Comparison of ENCODE assay signal across 18 cellular contexts in genomic region chr3:77456881-77457280, GRCh38.
DNase-seq lines count a peak whose midpoint lies in the region; ATAC-seq and TF ChIP-seq lines count a peak whose summit lies in the region.
"Had no signal": no experiment of that assay in that cellular context is flagged by ENCODE, and none has a peak within 500 bp of the region (broad histone marks: within the 10 kb centered on the region; RNA-seq: fewer than 3 reads in every experiment).

No MANE protein-coding gene starts in this region.

- H4K20me1 ChIP-seq in neural cell (ENCODE audit: insufficient read depth), result no peaks in the 10 kb centered on the region

- no peaks in the 10 kb centered on the region for H3K27me3 ChIP-seq in neural cell (ENCODE audit: insufficient read depth, low read depth, low read length)

- no peak overlapping the region for H3K9ac ChIP-seq in SK-N-MC (ENCODE audit: insufficient read length)
- no peak overlapping the region for H3K9ac ChIP-seq in neural cell (ENCODE audit: low read length)
- H3K9ac ChIP-seq: GM23248 had no signal

- no peaks in the 10 kb centered on the region for H3K36me3 ChIP-seq in SK-N-MC (ENCODE audit: insufficient read depth, low read length)
- H3K36me3 ChIP-seq in neural cell (ENCODE audit: insufficient read depth, low read length), result no peaks in the 10 kb centered on the region

- TF ChIP-seq CTCF in neural cell (IDR thresholded peaks at IDR 0.05; ENCODE audit: poor library complexity, severe bottlenecking), result no peak

- H3K9me2 ChIP-seq in neural cell (ENCODE audit: insufficient read depth, low read length), result no peaks in the 10 kb centered on the region

- H3K9me3 ChIP-seq in SK-N-MC (ENCODE audit: low read depth, low read length), result no peaks in the 10 kb centered on the region
- H3K9me3 ChIP-seq in neural cell (ENCODE audit: low read length), result no peaks in the 10 kb centered on the region

- H3K27ac ChIP-seq in SK-N-MC (peak overlapping the region; percentile 75; the same call in 1 of the 2 replicates), neural cell (ENCODE audit: low read length) (peak overlapping the region; percentile 14)
- H3K27ac ChIP-seq: C4-2B, GM23248, PC-9 had no signal

- no peak for TF ChIP-seq RAD21 in neural cell (conservative IDR thresholded peaks at IDR 0.05)

- peak; percentile 67 for DNase-seq in DMS 273 (lab: John Stamatoyannopoulos, UW; ENCODE audit: unreplicated experiment)
- peak; percentile 41 for DNase-seq in NCI-H146 (lab: John Stamatoyannopoulos, UW)
- DNase-seq in SK-N-MC (ENCODE audit: low read depth, low spot score), result no peak
- no peak for DNase-seq in NCI-H2107 (lab: John Stamatoyannopoulos, UW)
- DNase-seq: COR-L47, DMS53, GM23248, HCEC 1CT, IMR-90, Kasumi-1, NCI-H1930, NCI-H226, NCI-H82, PC-9 had no signal

- ATAC-seq in GM21723 (IDR thresholded peaks at IDR 0.05; ENCODE audit: unreplicated experiment) (no peak), GM19467 (IDR thresholded peaks at IDR 0.05; ENCODE audit: unreplicated experiment) (no peak)

- no peaks in the 10 kb centered on the region for H3K79me2 ChIP-seq in neural cell (replicated peaks; ENCODE audit: insufficient read depth, low read length)

- H2AFZ ChIP-seq in neural cell (ENCODE audit: low read depth, low read length), result no peak overlapping the region
- H2AFZ ChIP-seq: GM23248, PC-9 had no signal

- H3F3A ChIP-seq in neural cell (ENCODE audit: insufficient read depth, low read length, poor library complexity, severe bottlenecking), result no peaks in the 10 kb centered on the region

- H3K4me3 ChIP-seq in SK-N-MC, result no peak overlapping the region
- no peak overlapping the region for H3K4me3 ChIP-seq in neural cell (ENCODE audit: low read length)
- H3K4me3 ChIP-seq: GM23248, PC-9 had no signal

- H3K4me2 ChIP-seq in neural cell (ENCODE audit: low read length), result no peak overlapping the region
- H3K4me2 ChIP-seq: PC-9 had no signal

- no peak for TF ChIP-seq EP300 in neural cell (conservative IDR thresholded peaks at IDR 0.05; ENCODE audit: poor library complexity, severe bottlenecking)

TF ChIP-seq in neural cell, 6 proteins besides CTCF, POLR2A, EP300 and RAD21:
- TF ChIP-seq POLR2AphosphoS5 (IDR thresholded peaks at IDR 0.05) (no peak), EZH2 (IDR thresholded peaks at IDR 0.05; ENCODE audit: borderline replicate concordance, insufficient read depth, low read length, poor library complexity, severe bottlenecking) (no peak), SMC3 (conservative IDR thresholded peaks at IDR 0.05; ENCODE audit: poor library complexity) (no peak), TAF1 (IDR thresholded peaks at IDR 0.05; ENCODE audit: low read depth) (no peak), REST (IDR thresholded peaks at IDR 0.05; ENCODE audit: borderline replicate concordance) (no peak), MXI1 (conservative IDR thresholded peaks at IDR 0.05; ENCODE audit: poor library complexity, severe bottlenecking) (no peak)

Comparison
In these comparisons a context has a peak if more than half of its experiments do, and no peak if none do; other contexts are left out.
1. DNase-seq: peak in DMS 273 (single experiment) and NCI-H146 (single experiment); none in SK-N-MC (single experiment) and NCI-H2107 (single experiment).